Comparison of ENCODE assay signal across 12 cellular contexts in genomic region chr17:58278661-58279015, GRCh38. TPM values are rescaled to one million over a fixed set of nuclear protein-coding genes. Genes with fewer than 3 reads are reported as not detected.
A peak's percentile ranks its signal among the peaks of the same experiment; 100 is the strongest.
DNase-seq lines count a peak whose midpoint lies in the region; TF ChIP-seq lines count a peak whose summit lies in the region.
"Had no signal": no experiment of that assay in that cellular context is flagged by ENCODE, and none has a peak within 500 bp of the region (broad histone marks: within the 10 kb centered on the region; RNA-seq: fewer than 3 reads in every experiment).

No MANE protein-coding gene starts in this region.

- H3K4me3 ChIP-seq in adrenal gland, result peak overlapping the region in 1 of 4 donors; percentile 30
- peak overlapping the region in 1 of 2 donors; percentile 33 for H3K4me3 ChIP-seq in right atrium auricular region
- peak overlapping the region in 2 of 4 donors; percentile 19 to 29 for H3K4me3 ChIP-seq in sigmoid colon
- H3K4me3 ChIP-seq: HAP-1 had no signal

- in situ Hi-C loops in G401 (cut with HindIII; ENCODE audit: low sequenced_read_pairs), result no loop called here

- H3K27ac ChIP-seq in adrenal gland, result no peak overlapping the region
- H3K27ac ChIP-seq in right atrium auricular region, result no peak overlapping the region
- H3K27ac ChIP-seq in sigmoid colon, result no peak overlapping the region

- H3K36me3 ChIP-seq in adrenal gland (replicated peaks in 1 of 2), result no peaks in the 10 kb centered on the region
- H3K36me3 ChIP-seq in right atrium auricular region, result no peaks in the 10 kb centered on the region
- H3K36me3 ChIP-seq in sigmoid colon, result no peaks in the 10 kb centered on the region
- H3K36me3 ChIP-seq: HAP-1 had no signal

- DNase-seq in G401 (ENCODE audit: low spot score) (peak; percentile 62), adrenal gland (peak in 4 of 7 donors; percentile 14 to 29 (median 19)), right atrium auricular region (ENCODE audit: low spot score) (peak; percentile 59), sigmoid colon (peak; percentile 79), GDM1 (lab: John Stamatoyannopoulos, UW) (no peak), SK-N-DZ (ENCODE audit: low spot score) (no peak), NCI-H1930 (lab: John Stamatoyannopoulos, UW) (no peak), midbrain (lab: John Stamatoyannopoulos, UW) (no peak)
- DNase-seq: activated naive CD8-positive, alpha-beta T cell treated with anti-CD3 and anti-CD28 coated beads for 36 hours had no signal

- H3K27me3 ChIP-seq in adrenal gland (peaks cover 4% of the 10 kb centered on the region), right atrium auricular region (no peaks in the 10 kb centered on the region), sigmoid colon (peaks cover 0 to 28% (median 5%) of the 10 kb centered on the region in 3 donors)

- H3K9me3 ChIP-seq in adrenal gland (replicated peaks in 1 of 3) (no peaks in the 10 kb centered on the region), right atrium auricular region (no peaks in the 10 kb centered on the region), sigmoid colon (no peaks in the 10 kb centered on the region)
- H3K9me3 ChIP-seq: HAP-1 had no signal

- H3K4me1 ChIP-seq in adrenal gland (replicated peaks in 1 of 2) (no peaks in the 10 kb centered on the region), right atrium auricular region (peaks cover 0 to 9% of the 10 kb centered on the region in 2 donors), sigmoid colon (peaks cover 0 to 10% (median 4%) of the 10 kb centered on the region in 4 donors)
- H3K4me1 ChIP-seq: HAP-1 had no signal

- no peak for TF ChIP-seq EP300 in sigmoid colon (IDR thresholded peaks at IDR 0.05)

- TF ChIP-seq CTCF in adrenal gland (IDR thresholded peaks at IDR 0.05), result no peak
- no peak for TF ChIP-seq CTCF in right atrium auricular region (IDR thresholded peaks at IDR 0.05)
- no peak for TF ChIP-seq CTCF in sigmoid colon (IDR thresholded peaks at IDR 0.05)

- 10 to 37% (median 32%) methylated on average over 3 to 5 of the region's 5 CpGs for WGBS in adrenal gland, 4 donors
- 15 to 57% methylated on average over 5 of the region's 5 CpGs for WGBS in sigmoid colon, 2 donors

- no peak for TF ChIP-seq POLR2A in adrenal gland (IDR thresholded peaks at IDR 0.05)
- TF ChIP-seq POLR2A in sigmoid colon (IDR thresholded peaks at IDR 0.05), result no peak

- intact Hi-C loops in adrenal gland (cut with DNase I) (no loop called here), sigmoid colon (cut with DNase I) (no loop called here)

RNA-seq across cellular contexts. Expression of gene MPO, which starts 2.1 kb away (rescaled TPM):
- total RNA-seq in G401 (2014; rRNA removed; shearing (Covaris generic)), result not detected in 2 replicates
- total RNA-seq in adrenal gland (under 1 TPM in 6 of 8 donors, not detected in 2; 0.19 to 0.79 (median 0.38) TPM), right atrium auricular region (under 1 TPM; 0.12 to 0.30 TPM), sigmoid colon (under 1 TPM in 1 of 4 donors, not detected in 3; 0.36 TPM)
- polyA plus RNA-seq in adrenal gland (under 1 TPM in 2 of 3 donors, not detected in 1; 0.13 to 0.24 TPM), sigmoid colon (under 1 TPM in 1 of 3 donors, not detected in 2; 0.44 TPM)
- polyA plus RNA-seq in SK-N-DZ (2014; cell fraction: cytosol; rRNA removed), result 0.38 and 0.44 TPM in 2 replicates
- polyA plus RNA-seq in SK-N-DZ (2014; cell fraction: nucleus; rRNA removed), result 0.33 and 0.51 TPM in 2 replicates
- total RNA-seq: activated naive CD8-positive, alpha-beta T cell treated with anti-CD3 and anti-CD28 coated beads for 36 hours; dermis microvascular lymphatic vessel endothelial cell; OCI-LY7 had no signal

RNA-seq across cellular contexts. Expression of gene LPO, which starts 40.3 kb away (rescaled TPM):
- not detected in 2 replicates for total RNA-seq in G401 (2014; rRNA removed; shearing (Covaris generic))
- not detected for total RNA-seq in adrenal gland
- polyA plus RNA-seq in adrenal gland, result under 1 TPM in 1 of 3 donors, not detected in 2; 0.16 TPM
- total RNA-seq in right atrium auricular region, result not detected
- total RNA-seq in sigmoid colon, result not detected
- not detected for polyA plus RNA-seq in sigmoid colon
- polyA plus RNA-seq in SK-N-DZ (2014; cell fraction: cytosol; rRNA removed), result not detected in 2 replicates
- not detected in 2 replicates for polyA plus RNA-seq in SK-N-DZ (2014; cell fraction: nucleus; rRNA removed)
- total RNA-seq: activated naive CD8-positive, alpha-beta T cell treated with anti-CD3 and anti-CD28 coated beads for 36 hours; dermis microvascular lymphatic vessel endothelial cell; OCI-LY7 had no signal

RNA-seq across cellular contexts. Expression of gene TSPOAP1, which starts 50.0 kb away (rescaled TPM):
- total RNA-seq in G401 (2014; rRNA removed; shearing (Covaris generic)), result not detected in 2 replicates
- 10 to 100 TPM in 7 of 8 donors, 1 to 10 TPM in 1; 7.1 to 57.8 (median 22.3) TPM for total RNA-seq in adrenal gland
- polyA plus RNA-seq in adrenal gland, result 100 to 1,000 TPM in 1 of 3 donors, 10 to 100 TPM in 1, 1 to 10 TPM in 1; 4.7 to 140 (median 96.6) TPM
- 1 to 10 TPM; 6.1 to 8.5 TPM for total RNA-seq in right atrium auricular region
- total RNA-seq in sigmoid colon, result 10 to 100 TPM; 12.5 to 28.4 (median 17.0) TPM
- polyA plus RNA-seq in sigmoid colon, result 1 to 10 TPM in 2 of 3 donors, under 1 TPM in 1; 0.69 to 7.2 (median 3.6) TPM
- 11.4 and 23.2 TPM in 2 replicates for polyA plus RNA-seq in SK-N-DZ (2014; cell fraction: cytosol; rRNA removed)
- 65.5 and 69.6 TPM in 2 replicates for polyA plus RNA-seq in SK-N-DZ (2014; cell fraction: nucleus; rRNA removed)
- total RNA-seq: dermis microvascular lymphatic vessel endothelial cell had no signal

RNA-seq across cellular contexts. Expression of gene MKS1, which starts 59.6 kb away (rescaled TPM):
- 15.3 and 17.8 TPM in 2 replicates for total RNA-seq in G401 (2014; rRNA removed; shearing (Covaris generic))
- total RNA-seq in adrenal gland, result 10 to 100 TPM in 7 of 8 donors, 1 to 10 TPM in 1; 9.1 to 21.1 (median 14.3) TPM
- 10 to 100 TPM; 11.8 to 28.2 (median 20.7) TPM for polyA plus RNA-seq in adrenal gland
- total RNA-seq in right atrium auricular region, result 1 to 10 TPM; 4.8 to 6.4 TPM
- 10 to 100 TPM in 1 of 4 donors, 1 to 10 TPM in 3; 6.1 to 11.0 (median 8.4) TPM for total RNA-seq in sigmoid colon
- 1 to 10 TPM; 3.0 to 10.0 (median 6.6) TPM for polyA plus RNA-seq in sigmoid colon
- polyA plus RNA-seq in SK-N-DZ (2014; cell fraction: cytosol; rRNA removed), result 32.5 and 41.0 TPM in 2 replicates
- 111 and 119 TPM in 2 replicates for polyA plus RNA-seq in SK-N-DZ (2014; cell fraction: nucleus; rRNA removed)

Comparison
In these comparisons a context has a peak if more than half of its experiments do, and no peak if none do; other contexts are left out.
1. DNase-seq: peak in G401 (single experiment), adrenal gland (4 of 7), right atrium auricular region (single experiment) and sigmoid colon (single experiment); none in GDM1 (single experiment), SK-N-DZ (single experiment), NCI-H1930 (0 of 2) and midbrain (single experiment).